Comparison of ENCODE assay signal across 1 cellular context in the genomic region with DNA sequence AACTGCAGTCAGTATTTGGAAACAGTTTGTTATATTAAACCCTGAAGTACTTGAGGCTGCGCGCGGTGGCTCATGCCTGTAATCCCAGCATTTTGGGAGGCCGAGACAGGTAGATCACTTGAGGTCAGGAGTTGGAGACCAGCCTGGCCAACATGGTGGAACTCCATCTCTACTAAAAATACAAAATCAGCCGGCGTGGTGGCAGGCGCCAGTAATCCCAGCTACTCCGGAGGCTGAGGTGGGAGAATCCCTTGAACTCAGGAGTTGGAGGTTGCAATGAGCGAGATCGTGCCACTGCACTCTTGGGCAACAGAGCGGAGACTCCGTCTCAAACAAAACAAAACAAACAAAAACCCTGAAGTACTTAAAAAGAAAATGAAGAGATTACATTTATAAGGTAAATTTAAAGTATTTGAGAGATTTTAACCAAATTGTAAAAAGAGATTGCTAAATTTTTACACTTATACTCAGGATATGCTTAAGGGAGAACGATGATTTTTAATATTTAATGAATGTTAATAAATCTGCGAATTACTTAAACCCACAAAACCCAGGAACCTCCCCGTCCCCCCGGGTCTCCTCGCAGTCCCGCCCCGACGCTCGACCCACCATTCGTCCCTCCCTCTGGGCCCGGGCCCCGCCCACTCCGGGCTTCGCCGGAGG.
TF ChIP-seq lines count a peak whose summit lies in the region.

No MANE protein-coding gene starts in this region.

TF ChIP-seq in H1, 55 proteins besides CTCF, POLR2A, EP300 and RAD21:
- TF ChIP-seq, protein P1, sequence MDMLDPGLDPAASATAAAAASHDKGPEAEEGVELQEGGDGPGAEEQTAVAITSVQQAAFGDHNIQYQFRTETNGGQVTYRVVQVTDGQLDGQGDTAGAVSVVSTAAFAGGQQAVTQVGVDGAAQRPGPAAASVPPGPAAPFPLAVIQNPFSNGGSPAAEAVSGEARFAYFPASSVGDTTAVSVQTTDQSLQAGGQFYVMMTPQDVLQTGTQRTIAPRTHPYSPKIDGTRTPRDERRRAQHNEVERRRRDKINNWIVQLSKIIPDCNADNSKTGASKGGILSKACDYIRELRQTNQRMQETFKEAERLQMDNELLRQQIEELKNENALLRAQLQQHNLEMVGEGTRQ (IDR thresholded peaks at IDR 0.05; ENCODE audit: low read length), result no peak
- TF ChIP-seq BACH1 (IDR thresholded peaks at IDR 0.05; ENCODE audit: low read length), result no peak
- TF ChIP-seq GABPA (IDR thresholded peaks at IDR 0.05; ENCODE audit: borderline replicate concordance, insufficient read depth, low read length), result no peak
